1 cellular context compared by ENCODE assay signal in the genomic region with DNA sequence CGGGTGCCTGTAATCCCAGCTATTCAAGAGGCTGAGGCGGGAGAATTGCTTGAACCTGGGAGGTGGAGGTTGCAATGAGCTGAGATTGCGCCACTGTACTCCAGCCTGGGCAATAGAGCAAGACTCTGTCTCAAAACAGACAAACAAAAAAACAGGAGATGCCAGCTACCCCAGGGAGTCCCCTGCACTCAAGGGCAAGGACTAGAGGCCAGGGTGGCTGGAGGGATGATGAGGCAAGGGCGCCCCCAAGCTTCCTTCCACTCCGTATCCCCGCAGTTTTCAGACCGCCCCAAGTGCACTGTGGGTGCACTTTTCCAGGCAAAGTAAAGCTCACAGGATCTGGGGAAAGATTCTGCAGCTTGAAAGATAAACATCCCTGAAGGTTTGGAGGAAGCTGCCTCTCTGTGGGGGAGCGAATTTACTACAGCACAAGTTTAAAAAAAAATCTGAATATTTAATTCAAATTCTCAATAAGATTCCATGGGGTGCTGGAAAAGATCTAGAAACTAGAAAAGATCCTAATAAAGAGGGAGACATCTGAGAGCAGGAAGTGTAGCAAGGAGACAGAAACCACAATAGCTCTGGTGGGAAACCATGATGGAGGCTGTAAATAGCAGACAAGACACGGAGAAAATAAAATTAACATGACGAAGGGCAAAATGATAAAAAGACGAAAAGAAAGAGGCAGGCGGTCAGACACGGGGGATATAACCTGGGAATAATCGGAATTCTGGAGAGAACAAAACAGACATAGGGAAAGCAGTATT.
TF ChIP-seq lines count a peak whose summit lies in the region.

No MANE protein-coding gene starts in this region.

TF ChIP-seq in WTC11, 78 proteins besides CTCF, POLR2A, EP300 and RAD21 (continued from another document):
- TF ChIP-seq, protein P1, sequence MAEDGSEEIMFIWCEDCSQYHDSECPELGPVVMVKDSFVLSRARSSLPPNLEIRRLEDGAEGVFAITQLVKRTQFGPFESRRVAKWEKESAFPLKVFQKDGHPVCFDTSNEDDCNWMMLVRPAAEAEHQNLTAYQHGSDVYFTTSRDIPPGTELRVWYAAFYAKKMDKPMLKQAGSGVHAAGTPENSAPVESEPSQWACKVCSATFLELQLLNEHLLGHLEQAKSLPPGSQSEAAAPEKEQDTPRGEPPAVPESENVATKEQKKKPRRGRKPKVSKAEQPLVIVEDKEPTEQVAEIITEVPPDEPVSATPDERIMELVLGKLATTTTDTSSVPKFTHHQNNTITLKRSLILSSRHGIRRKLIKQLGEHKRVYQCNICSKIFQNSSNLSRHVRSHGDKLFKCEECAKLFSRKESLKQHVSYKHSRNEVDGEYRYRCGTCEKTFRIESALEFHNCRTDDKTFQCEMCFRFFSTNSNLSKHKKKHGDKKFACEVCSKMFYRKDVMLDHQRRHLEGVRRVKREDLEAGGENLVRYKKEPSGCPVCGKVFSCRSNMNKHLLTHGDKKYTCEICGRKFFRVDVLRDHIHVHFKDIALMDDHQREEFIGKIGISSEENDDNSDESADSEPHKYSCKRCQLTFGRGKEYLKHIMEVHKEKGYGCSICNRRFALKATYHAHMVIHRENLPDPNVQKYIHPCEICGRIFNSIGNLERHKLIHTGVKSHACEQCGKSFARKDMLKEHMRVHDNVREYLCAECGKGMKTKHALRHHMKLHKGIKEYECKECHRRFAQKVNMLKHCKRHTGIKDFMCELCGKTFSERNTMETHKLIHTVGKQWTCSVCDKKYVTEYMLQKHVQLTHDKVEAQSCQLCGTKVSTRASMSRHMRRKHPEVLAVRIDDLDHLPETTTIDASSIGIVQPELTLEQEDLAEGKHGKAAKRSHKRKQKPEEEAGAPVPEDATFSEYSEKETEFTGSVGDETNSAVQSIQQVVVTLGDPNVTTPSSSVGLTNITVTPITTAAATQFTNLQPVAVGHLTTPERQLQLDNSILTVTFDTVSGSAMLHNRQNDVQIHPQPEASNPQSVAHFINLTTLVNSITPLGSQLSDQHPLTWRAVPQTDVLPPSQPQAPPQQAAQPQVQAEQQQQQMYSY (CRISPR knock-in tag; IDR thresholded peaks at IDR 0.05): peak; percentile 74
- peak; percentile 99 for TF ChIP-seq ZNF121 (CRISPR knock-in tag; IDR thresholded peaks at IDR 0.05)
